ENCODE assay signal across 23 cellular contexts in the genomic region with DNA sequence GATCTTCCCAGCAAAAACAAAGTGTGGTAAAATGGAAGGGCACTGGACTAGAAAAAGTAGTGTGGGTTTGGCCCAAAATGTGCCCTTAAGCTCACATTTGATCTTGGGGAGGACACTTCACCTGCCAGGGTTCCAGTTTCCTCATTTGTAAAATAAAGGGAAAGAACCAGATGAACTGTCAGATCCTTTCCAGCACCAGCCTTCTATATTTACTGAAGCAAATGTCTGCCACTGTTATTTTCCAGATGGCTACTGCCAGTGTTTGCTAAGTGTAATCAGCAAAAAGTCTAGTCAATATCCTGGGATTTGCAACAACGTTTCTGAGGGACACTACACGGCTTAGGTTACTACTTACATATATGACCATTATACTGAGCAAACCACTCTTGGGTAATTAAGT.
DNase-seq lines count a peak whose midpoint lies in the region; ATAC-seq and TF ChIP-seq lines count a peak whose summit lies in the region.
"Had no signal": no experiment of that assay in that cellular context is flagged by ENCODE, and none has a peak within 500 bp of the region (broad histone marks: within the 10 kb centered on the region; RNA-seq: fewer than 3 reads in every experiment).

No MANE protein-coding gene starts in this region.

- H3K27ac ChIP-seq in smooth muscle cell (ENCODE audit: low read depth), result no peak overlapping the region
- H3K27ac ChIP-seq in CD8-positive, alpha-beta T cell (ENCODE audit: low read depth, low read length), result no peak overlapping the region
- H3K27ac ChIP-seq: 22Rv1, PC-9, SJCRH30 had no signal

- H3K4me2 ChIP-seq in smooth muscle cell, result no peak overlapping the region
- H3K4me2 ChIP-seq: GM23338, PC-9 had no signal

- DNase-seq in DMS53 (lab: John Stamatoyannopoulos, UW) (peak; percentile 51), DMS53 treated with DMSO at 0.1 percent for 48 hours (lab: John Stamatoyannopoulos, UW; ENCODE audit: unreplicated experiment) (no peak), NCI-H1092 treated with DMSO at 0.1 percent for 48 hours (lab: John Stamatoyannopoulos, UW) (peak; percentile 85), SK-N-DZ (ENCODE audit: low spot score) (peak; percentile 43), smooth muscle cell (lab: John Stamatoyannopoulos, UW; ENCODE audit: unreplicated experiment) (no peak), NCI-H1436 treated with DMSO at 0.1 percent for 48 hours (lab: John Stamatoyannopoulos, UW) (no peak)
- no peak for DNase-seq in CD8-positive, alpha-beta T cell
- DNase-seq: ACHN, BE2C, H9, IMR-90, KG1, MM.1S, NCI-H1417 treated with DMSO at 0.1 percent for 48 hours, NCI-H2171, NCI-H226, NCI-H510A, NCI-H774, PC-9, SJCRH30 had no signal

- no peaks in the 10 kb centered on the region for H3K36me3 ChIP-seq in smooth muscle cell (ENCODE audit: low read depth)
- H3K36me3 ChIP-seq in CD8-positive, alpha-beta T cell (ENCODE audit: insufficient read depth, low read length), result no peaks in the 10 kb centered on the region
- H3K36me3 ChIP-seq: BE2C, SJCRH30 had no signal

- H3K9ac ChIP-seq in smooth muscle cell (ENCODE audit: low read depth), result no peak overlapping the region

- no peaks in the 10 kb centered on the region for H3K9me3 Mint-ChIP-seq in CD8-positive, alpha-beta T cell

- POLR2A ChIA-PET in CD8-positive, alpha-beta T cell (lab: Charles Lee), result no interaction called here

- no peaks in the 10 kb centered on the region for H4K20me1 ChIP-seq in smooth muscle cell (ENCODE audit: low read depth)

- H3K27me3 ChIP-seq in smooth muscle cell (ENCODE audit: low read depth), result no peaks in the 10 kb centered on the region
- no peaks in the 10 kb centered on the region for H3K27me3 ChIP-seq in CD8-positive, alpha-beta T cell (ENCODE audit: insufficient read depth, low read length)
- H3K27me3 ChIP-seq: BE2C, SJCRH30 had no signal

- no peaks in the 10 kb centered on the region for H3K9me3 ChIP-seq in smooth muscle cell (replicated peaks; ENCODE audit: low read depth)
- no peaks in the 10 kb centered on the region for H3K9me3 ChIP-seq in CD8-positive, alpha-beta T cell (ENCODE audit: low read length)
- H3K9me3 ChIP-seq: BE2C, SJCRH30 had no signal

- H2AFZ ChIP-seq in smooth muscle cell (ENCODE audit: low read depth), result peak overlapping the region; percentile 44
- H2AFZ ChIP-seq: GM23338, PC-9 had no signal

- no peak for TF ChIP-seq CTCF in smooth muscle cell (IDR thresholded peaks at IDR 0.05; ENCODE audit: borderline replicate concordance, insufficient read depth, poor library complexity, severe bottlenecking)
- TF ChIP-seq CTCF in CD8-positive, alpha-beta T cell (IDR thresholded peaks at IDR 0.05), result no peak

- H3K27ac Mint-ChIP-seq in CD8-positive, alpha-beta T cell, result no peak overlapping the region
- H3K27ac Mint-ChIP-seq: GM23338, H9 had no signal

- ATAC-seq in CD8-positive, alpha-beta T cell, result no peak
- ATAC-seq: GM23338, Right ventricle myocardium inferior had no signal

- H3K4me1 ChIP-seq in smooth muscle cell (ENCODE audit: low read depth), result no peaks in the 10 kb centered on the region
- no peaks in the 10 kb centered on the region for H3K4me1 ChIP-seq in CD8-positive, alpha-beta T cell (ENCODE audit: insufficient read depth, low read length)
- H3K4me1 ChIP-seq: BE2C, SJCRH30 had no signal

- intact Hi-C loops in CD8-positive, alpha-beta T cell (cut with DNase I, micrococcal nuclease), result no loop called here

- H3F3A ChIP-seq in smooth muscle cell (ENCODE audit: low read depth), result no peaks in the 10 kb centered on the region

- no peaks in the 10 kb centered on the region for H3K4me1 Mint-ChIP-seq in CD8-positive, alpha-beta T cell (ENCODE audit: low read depth)

- CTCF ChIA-PET in CD8-positive, alpha-beta T cell (lab: Charles Lee), result no interaction called here

- 13% methylated on average over 2 of the region's 2 CpGs for WGBS in smooth muscle cell (ENCODE audit: low lambda C conversion rate)

- no peaks in the 10 kb centered on the region for H3K79me2 ChIP-seq in smooth muscle cell (ENCODE audit: low read depth)

- H3K36me3 Mint-ChIP-seq in CD8-positive, alpha-beta T cell, result no peaks in the 10 kb centered on the region

- no peak overlapping the region for H3K4me3 Mint-ChIP-seq in CD8-positive, alpha-beta T cell
- H3K4me3 Mint-ChIP-seq: GM23338, H9 had no signal

- no peaks in the 10 kb centered on the region for H3K27me3 Mint-ChIP-seq in CD8-positive, alpha-beta T cell (ENCODE audit: low read depth)

- no peak overlapping the region for H3K4me3 ChIP-seq in smooth muscle cell
- H3K4me3 ChIP-seq in CD8-positive, alpha-beta T cell (ENCODE audit: low read depth, low read length), result no peak overlapping the region
- H3K4me3 ChIP-seq: GM23338, PC-9, SJCRH30 had no signal

Comparison
In these comparisons a context has a peak if more than half of its experiments do, and no peak if none do; other contexts are left out.
1. DNase-seq: peak in DMS53 (single experiment), NCI-H1092 treated with DMSO at 0.1 percent for 48 hours (single experiment) and SK-N-DZ (single experiment); none in DMS53 treated with DMSO at 0.1 percent for 48 hours (single experiment), smooth muscle cell (single experiment), NCI-H1436 treated with DMSO at 0.1 percent for 48 hours (single experiment) and CD8-positive, alpha-beta T cell (0 of 7).